1 cellular context compared by ENCODE assay signal in the genomic region with DNA sequence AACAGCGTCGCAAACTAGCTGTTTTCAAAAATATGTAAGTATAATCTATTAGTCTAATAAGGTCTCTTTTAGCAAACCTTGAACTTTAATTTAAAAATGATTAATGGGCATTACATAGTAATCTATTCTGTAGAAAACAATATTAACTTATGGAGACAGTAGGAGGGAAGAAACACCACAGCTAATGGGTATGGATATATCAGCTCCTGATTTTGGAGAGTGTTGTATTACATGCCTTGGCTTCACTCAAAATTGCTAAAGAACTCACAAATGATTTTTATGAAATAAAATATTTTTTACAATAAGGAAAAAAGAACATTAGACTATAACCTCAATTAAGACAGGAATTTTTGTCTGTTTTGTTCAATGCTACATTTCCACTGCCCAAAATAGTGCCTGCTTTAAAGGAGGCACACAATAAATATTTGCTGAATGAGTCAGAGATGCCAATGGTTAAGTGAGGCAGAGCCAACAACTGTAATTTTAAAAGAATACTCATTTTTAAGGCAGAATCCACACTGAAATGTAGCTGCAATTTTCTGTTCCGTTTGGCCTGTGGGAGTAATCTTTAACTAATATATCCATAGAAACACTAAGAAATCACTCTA.
TF ChIP-seq lines count a peak whose summit lies in the region.

No MANE protein-coding gene starts in this region.

TF ChIP-seq in IMR-90, 13 proteins besides CTCF, POLR2A, EP300 and RAD21:
- TF ChIP-seq, protein P1, sequence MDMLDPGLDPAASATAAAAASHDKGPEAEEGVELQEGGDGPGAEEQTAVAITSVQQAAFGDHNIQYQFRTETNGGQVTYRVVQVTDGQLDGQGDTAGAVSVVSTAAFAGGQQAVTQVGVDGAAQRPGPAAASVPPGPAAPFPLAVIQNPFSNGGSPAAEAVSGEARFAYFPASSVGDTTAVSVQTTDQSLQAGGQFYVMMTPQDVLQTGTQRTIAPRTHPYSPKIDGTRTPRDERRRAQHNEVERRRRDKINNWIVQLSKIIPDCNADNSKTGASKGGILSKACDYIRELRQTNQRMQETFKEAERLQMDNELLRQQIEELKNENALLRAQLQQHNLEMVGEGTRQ (IDR thresholded peaks at IDR 0.05; ENCODE audit: low read depth, low read length): no peak
- no peak for TF ChIP-seq RFX5 (IDR thresholded peaks at IDR 0.05; ENCODE audit: low read depth, low read length)
- TF ChIP-seq MAZ (IDR thresholded peaks at IDR 0.05; ENCODE audit: borderline replicate concordance, low read depth, low read length): no peak
- no peak for TF ChIP-seq BHLHE40 (IDR thresholded peaks at IDR 0.05; ENCODE audit: low read depth, low read length)
- no peak for TF ChIP-seq CHD1 (IDR thresholded peaks at IDR 0.05; ENCODE audit: low read depth, low read length)
- no peak for TF ChIP-seq MAFK (IDR thresholded peaks at IDR 0.05; ENCODE audit: low read depth, low read length)
- TF ChIP-seq CEBPB (IDR thresholded peaks at IDR 0.05; ENCODE audit: low read depth, low read length): no peak
- TF ChIP-seq FOS (IDR thresholded peaks at IDR 0.05; ENCODE audit: low read depth, low read length): no peak
- no peak for TF ChIP-seq RCOR1 (IDR thresholded peaks at IDR 0.05; ENCODE audit: insufficient replicate concordance, low read length)
- TF ChIP-seq, protein P2, sequence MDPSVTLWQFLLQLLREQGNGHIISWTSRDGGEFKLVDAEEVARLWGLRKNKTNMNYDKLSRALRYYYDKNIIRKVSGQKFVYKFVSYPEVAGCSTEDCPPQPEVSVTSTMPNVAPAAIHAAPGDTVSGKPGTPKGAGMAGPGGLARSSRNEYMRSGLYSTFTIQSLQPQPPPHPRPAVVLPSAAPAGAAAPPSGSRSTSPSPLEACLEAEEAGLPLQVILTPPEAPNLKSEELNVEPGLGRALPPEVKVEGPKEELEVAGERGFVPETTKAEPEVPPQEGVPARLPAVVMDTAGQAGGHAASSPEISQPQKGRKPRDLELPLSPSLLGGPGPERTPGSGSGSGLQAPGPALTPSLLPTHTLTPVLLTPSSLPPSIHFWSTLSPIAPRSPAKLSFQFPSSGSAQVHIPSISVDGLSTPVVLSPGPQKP (IDR thresholded peaks at IDR 0.05; ENCODE audit: borderline replicate concordance, low read depth, low read length): no peak
- no peak for TF ChIP-seq NFE2L2 (IDR thresholded peaks at IDR 0.05; ENCODE audit: low read depth, low read length)
- TF ChIP-seq SMC3 (IDR thresholded peaks at IDR 0.05; ENCODE audit: low read depth, low read length): no peak
